In the genomic region with DNA sequence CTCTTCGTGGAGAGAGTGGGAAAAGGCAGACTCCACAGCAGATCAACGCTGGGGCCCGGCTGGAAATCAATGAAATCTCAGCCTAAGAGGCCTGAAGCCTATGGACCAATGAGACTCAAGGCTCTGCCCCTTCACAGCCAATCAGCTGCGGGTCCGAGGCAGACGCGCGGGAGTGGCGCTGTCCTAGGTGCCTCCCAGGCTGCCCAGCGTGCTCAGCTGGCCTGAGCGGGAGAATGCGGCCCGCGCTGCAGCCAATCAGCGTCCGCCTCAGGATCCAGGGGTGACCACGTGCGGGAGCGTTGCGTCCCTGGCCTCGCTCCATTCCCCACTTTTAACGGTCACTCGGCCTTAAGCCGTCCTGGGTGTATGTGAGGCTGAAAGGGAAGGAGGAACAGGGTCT, we compare ENCODE assay signal across 1 cellular context.
TF ChIP-seq lines count a peak whose summit lies in the region.

A gene with protein sequence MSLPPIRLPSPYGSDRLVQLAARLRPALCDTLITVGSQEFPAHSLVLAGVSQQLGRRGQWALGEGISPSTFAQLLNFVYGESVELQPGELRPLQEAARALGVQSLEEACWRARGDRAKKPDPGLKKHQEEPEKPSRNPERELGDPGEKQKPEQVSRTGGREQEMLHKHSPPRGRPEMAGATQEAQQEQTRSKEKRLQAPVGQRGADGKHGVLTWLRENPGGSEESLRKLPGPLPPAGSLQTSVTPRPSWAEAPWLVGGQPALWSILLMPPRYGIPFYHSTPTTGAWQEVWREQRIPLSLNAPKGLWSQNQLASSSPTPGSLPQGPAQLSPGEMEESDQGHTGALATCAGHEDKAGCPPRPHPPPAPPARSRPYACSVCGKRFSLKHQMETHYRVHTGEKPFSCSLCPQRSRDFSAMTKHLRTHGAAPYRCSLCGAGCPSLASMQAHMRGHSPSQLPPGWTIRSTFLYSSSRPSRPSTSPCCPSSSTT (plus strand): TSS at position 341 of the 400 bp plus-strand sequence. CDS start 10,069 bp downstream, outside the sequence.

TF ChIP-seq in WTC11, 78 proteins besides CTCF, POLR2A, EP300 and RAD21 (continued from another document):
- TF ChIP-seq ZNF219 (CRISPR knock-in tag; IDR thresholded peaks at IDR 0.05; ENCODE audit: borderline replicate concordance) (peak; percentile 93; the same call in 1 of the 2 replicates), SMAD3 (CRISPR knock-in tag; IDR thresholded peaks at IDR 0.05; ENCODE audit: borderline replicate concordance) (peak; percentile 93), MYBL2 (CRISPR knock-in tag; IDR thresholded peaks at IDR 0.05) (peak; percentile 88), RELA (CRISPR knock-in tag; IDR thresholded peaks at IDR 0.05; ENCODE audit: borderline replicate concordance) (peak; percentile 93), ZNF671 (CRISPR knock-in tag; IDR thresholded peaks at IDR 0.05) (no peak), ZNF423 (CRISPR knock-in tag; IDR thresholded peaks at IDR 0.05) (no peak), ZNF317 (CRISPR knock-in tag; IDR thresholded peaks at IDR 0.05; ENCODE audit: borderline replicate concordance, low read depth) (no peak; the same call in 1 of the 2 replicates)
- TF ChIP-seq, protein P1, sequence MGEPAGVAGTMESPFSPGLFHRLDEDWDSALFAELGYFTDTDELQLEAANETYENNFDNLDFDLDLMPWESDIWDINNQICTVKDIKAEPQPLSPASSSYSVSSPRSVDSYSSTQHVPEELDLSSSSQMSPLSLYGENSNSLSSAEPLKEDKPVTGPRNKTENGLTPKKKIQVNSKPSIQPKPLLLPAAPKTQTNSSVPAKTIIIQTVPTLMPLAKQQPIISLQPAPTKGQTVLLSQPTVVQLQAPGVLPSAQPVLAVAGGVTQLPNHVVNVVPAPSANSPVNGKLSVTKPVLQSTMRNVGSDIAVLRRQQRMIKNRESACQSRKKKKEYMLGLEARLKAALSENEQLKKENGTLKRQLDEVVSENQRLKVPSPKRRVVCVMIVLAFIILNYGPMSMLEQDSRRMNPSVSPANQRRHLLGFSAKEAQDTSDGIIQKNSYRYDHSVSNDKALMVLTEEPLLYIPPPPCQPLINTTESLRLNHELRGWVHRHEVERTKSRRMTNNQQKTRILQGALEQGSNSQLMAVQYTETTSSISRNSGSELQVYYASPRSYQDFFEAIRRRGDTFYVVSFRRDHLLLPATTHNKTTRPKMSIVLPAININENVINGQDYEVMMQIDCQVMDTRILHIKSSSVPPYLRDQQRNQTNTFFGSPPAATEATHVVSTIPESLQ (CRISPR knock-in tag; IDR thresholded peaks at IDR 0.05) = peak; percentile 63; the same call in 1 of the 2 replicates
- TF ChIP-seq, protein P2, sequence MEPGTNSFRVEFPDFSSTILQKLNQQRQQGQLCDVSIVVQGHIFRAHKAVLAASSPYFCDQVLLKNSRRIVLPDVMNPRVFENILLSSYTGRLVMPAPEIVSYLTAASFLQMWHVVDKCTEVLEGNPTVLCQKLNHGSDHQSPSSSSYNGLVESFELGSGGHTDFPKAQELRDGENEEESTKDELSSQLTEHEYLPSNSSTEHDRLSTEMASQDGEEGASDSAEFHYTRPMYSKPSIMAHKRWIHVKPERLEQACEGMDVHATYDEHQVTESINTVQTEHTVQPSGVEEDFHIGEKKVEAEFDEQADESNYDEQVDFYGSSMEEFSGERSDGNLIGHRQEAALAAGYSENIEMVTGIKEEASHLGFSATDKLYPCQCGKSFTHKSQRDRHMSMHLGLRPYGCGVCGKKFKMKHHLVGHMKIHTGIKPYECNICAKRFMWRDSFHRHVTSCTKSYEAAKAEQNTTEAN (CRISPR knock-in tag; IDR thresholded peaks at IDR 0.05) = peak; percentile 94
TF ChIP-seq in WTC11: peak in this region for 48.
